ENCODE assay signal across 1 cellular context in genomic region chr5:72955768-72956323, GRCh38.
TF ChIP-seq lines count a peak whose summit lies in the region.

A gene with protein sequence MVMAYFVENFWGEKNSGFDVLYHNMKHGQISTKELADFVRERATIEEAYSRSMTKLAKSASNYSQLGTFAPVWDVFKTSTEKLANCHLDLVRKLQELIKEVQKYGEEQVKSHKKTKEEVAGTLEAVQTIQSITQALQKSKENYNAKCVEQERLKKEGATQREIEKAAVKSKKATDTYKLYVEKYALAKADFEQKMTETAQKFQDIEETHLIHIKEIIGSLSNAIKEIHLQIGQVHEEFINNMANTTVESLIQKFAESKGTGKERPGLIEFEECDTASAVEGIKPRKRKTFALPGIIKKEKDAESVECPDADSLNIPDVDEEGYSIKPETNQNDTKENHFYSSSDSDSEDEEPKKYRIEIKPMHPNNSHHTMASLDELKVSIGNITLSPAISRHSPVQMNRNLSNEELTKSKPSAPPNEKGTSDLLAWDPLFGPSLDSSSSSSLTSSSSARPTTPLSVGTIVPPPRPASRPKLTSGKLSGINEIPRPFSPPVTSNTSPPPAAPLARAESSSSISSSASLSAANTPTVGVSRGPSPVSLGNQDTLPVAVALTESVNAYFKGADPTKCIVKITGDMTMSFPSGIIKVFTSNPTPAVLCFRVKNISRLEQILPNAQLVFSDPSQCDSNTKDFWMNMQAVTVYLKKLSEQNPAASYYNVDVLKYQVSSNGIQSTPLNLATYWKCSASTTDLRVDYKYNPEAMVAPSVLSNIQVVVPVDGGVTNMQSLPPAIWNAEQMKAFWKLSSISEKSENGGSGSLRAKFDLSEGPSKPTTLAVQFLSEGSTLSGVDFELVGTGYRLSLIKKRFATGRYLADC (plus strand): TSS chr5:72956041. CDS start chr5:72956097, 56 bp downstream.

TF ChIP-seq in K562, 482 proteins besides CTCF, POLR2A, EP300 and RAD21 (continued from another document and continues in another):
- TF ChIP-seq E2F8 (IDR thresholded peaks at IDR 0.05; ENCODE audit: low read depth, partially characterized antibody) (no peak), NR2C2 (CRISPR knock-in tag; IDR thresholded peaks at IDR 0.05) (peak; percentile 43; the same call in 1 of the 2 replicates), NR2C2 (tag; IDR thresholded peaks at IDR 0.05) (peak; percentile 77), MYC (IDR thresholded peaks at IDR 0.05; ENCODE audit: low read depth, low read length) (peak; percentile 66), MYC (CRISPR knock-in tag; IDR thresholded peaks at IDR 0.05; ENCODE audit: borderline replicate concordance, low read depth) (no peak), ARID2 (IDR thresholded peaks at IDR 0.05) (no peak), TBP (optimal IDR thresholded peaks at IDR 0.05; ENCODE audit: low read depth, low read length) (peak; percentile 84), TAF9B (IDR thresholded peaks at IDR 0.05; ENCODE audit: partially characterized antibody) (no peak), GTF2E2 (tag; IDR thresholded peaks at IDR 0.05) (peak; percentile 73; the same call in 1 of the 2 replicates), THAP7 (CRISPR knock-in tag; IDR thresholded peaks at IDR 0.05) (no peak), DNMT1 (IDR thresholded peaks at IDR 0.05) (no peak), SRF (CRISPR knock-in tag; IDR thresholded peaks at IDR 0.05) (no peak), TCFL5 (CRISPR knock-in tag; conservative IDR thresholded peaks at IDR 0.05) (no peak), PHF21A (IDR thresholded peaks at IDR 0.05; ENCODE audit: borderline replicate concordance, low read depth) (0 out of 2 replicates have a peak, but pooled peaks have one; percentile 18), KDM2B (CRISPR knock-in tag; IDR thresholded peaks at IDR 0.05) (no peak), SNRNP70 (optimal IDR thresholded peaks at IDR 0.05; ENCODE audit: low read depth, low read length) (no peak), ZNF766 (CRISPR knock-in tag; conservative IDR thresholded peaks at IDR 0.05) (no peak), FOXM1 (IDR thresholded peaks at IDR 0.05; ENCODE audit: low read depth) (no peak), FOXM1 (CRISPR knock-in tag; IDR thresholded peaks at IDR 0.05; ENCODE audit: low read depth) (no peak), ZNF431 (CRISPR knock-in tag; IDR thresholded peaks at IDR 0.05) (no peak; the same call in 1 of the 2 replicates), KAT8 (IDR thresholded peaks at IDR 0.05; ENCODE audit: low read depth) (no peak), HEY1 (CRISPR knock-in tag; IDR thresholded peaks at IDR 0.05; ENCODE audit: borderline replicate concordance) (0 out of 2 replicates have a peak, but pooled peaks have one; percentile 44), SIN3B (IDR thresholded peaks at IDR 0.05; ENCODE audit: low read depth) (no peak), CSDE1 (IDR thresholded peaks at IDR 0.05) (no peak), OTX1 (CRISPR knock-in tag; IDR thresholded peaks at IDR 0.05) (no peak; the same call in 1 of the 2 replicates), CBFB (CRISPR knock-in tag; IDR thresholded peaks at IDR 0.05) (0 out of 2 replicates have a peak, but pooled peaks have one; percentile 17), DMBX1 (CRISPR knock-in tag; IDR thresholded peaks at IDR 0.05; ENCODE audit: borderline replicate concordance) (no peak), ZNF707 (CRISPR knock-in tag; conservative IDR thresholded peaks at IDR 0.05) (no peak), NCOA4 (IDR thresholded peaks at IDR 0.05; ENCODE audit: partially characterized antibody) (no peak), POLR2H (tag; IDR thresholded peaks at IDR 0.05; ENCODE audit: low read depth) (peak; percentile 73), FOXA3 (CRISPR knock-in tag; conservative IDR thresholded peaks at IDR 0.05 in 1 of 2, IDR thresholded peaks at IDR 0.05 in 1 of 2) (peak; percentile 100), HLTF (IDR thresholded peaks at IDR 0.05) (no peak), KAT2B (IDR thresholded peaks at IDR 0.05; ENCODE audit: low read depth, low read length) (no peak), ZNF263 (CRISPR knock-in tag; IDR thresholded peaks at IDR 0.05; ENCODE audit: borderline replicate concordance) (no peak), CEBPG (CRISPR knock-in tag; IDR thresholded peaks at IDR 0.05) (no peak), CEBPG (tag; conservative IDR thresholded peaks at IDR 0.05 in 1 of 2, IDR thresholded peaks at IDR 0.05 in 1 of 2) (no peak), ZNF668 (CRISPR knock-in tag; IDR thresholded peaks at IDR 0.05) (no peak), POLR2AphosphoS2 (IDR thresholded peaks at IDR 0.05; ENCODE audit: low read length) (no peak; the same call in 1 of the 2 replicates), ARHGAP35 (IDR thresholded peaks at IDR 0.05; ENCODE audit: partially characterized antibody) (no peak), PTBP1 (IDR thresholded peaks at IDR 0.05; ENCODE audit: low read depth, low read length) (no peak), CREB5 (CRISPR knock-in tag; IDR thresholded peaks at IDR 0.05) (no peak), HMG20A (CRISPR knock-in tag; conservative IDR thresholded peaks at IDR 0.05) (no peak), CTBP1 (IDR thresholded peaks at IDR 0.05; ENCODE audit: borderline replicate concordance) (peak; percentile 96), NFATC3 (IDR thresholded peaks at IDR 0.05) (no peak), ATF7 (IDR thresholded peaks at IDR 0.05) (peak; percentile 57; the same call in 1 of the 2 replicates), RAD51 (IDR thresholded peaks at IDR 0.05; ENCODE audit: borderline replicate concordance, low read depth) (no peak), RBM15 (IDR thresholded peaks at IDR 0.05; ENCODE audit: insufficient read depth, low read length) (no peak), STAT5B (CRISPR knock-in tag; IDR thresholded peaks at IDR 0.05) (no peak), YY1 (IDR thresholded peaks at IDR 0.05; ENCODE audit: borderline replicate concordance in 1 of 3, control insufficient read depth in 1 of 3, extremely low read depth in 1 of 3, insufficient read depth in 3 of 3, insufficient read length in 1 of 3, insufficient replicate concordance in 2 of 3, low read depth in 1 of 3, low read length in 2 of 3) (peak in 2 of 3 experiments; percentile 44 to 60), ZNF696 (CRISPR knock-in tag; conservative IDR thresholded peaks at IDR 0.05) (no peak), KHSRP (IDR thresholded peaks at IDR 0.05) (no peak), CREM (IDR thresholded peaks at IDR 0.05; ENCODE audit: low read depth) (peak; percentile 70), TAL1 (IDR thresholded peaks at IDR 0.05) (no peak), ZEB2 (IDR thresholded peaks at IDR 0.05) (no peak), CHCHD3 (CRISPR knock-in tag; IDR thresholded peaks at IDR 0.05) (no peak), HDAC6 (IDR thresholded peaks at IDR 0.05; ENCODE audit: low read depth, low read length) (no peak), PHTF2 (CRISPR knock-in tag; IDR thresholded peaks at IDR 0.05) (no peak), ZBED1 (IDR thresholded peaks at IDR 0.05) (no peak), NCOA2 (IDR thresholded peaks at IDR 0.05; ENCODE audit: partially characterized antibody in 2 of 2) (no peak), CHD1 (IDR thresholded peaks at IDR 0.05; ENCODE audit: low read length) (no peak), KAT7 (CRISPR knock-in tag; IDR thresholded peaks at IDR 0.05; ENCODE audit: borderline replicate concordance) (0 out of 2 replicates have a peak, but pooled peaks have one; percentile 92), ZKSCAN8 (CRISPR knock-in tag; IDR thresholded peaks at IDR 0.05) (no peak)
- TF ChIP-seq, protein P1, sequence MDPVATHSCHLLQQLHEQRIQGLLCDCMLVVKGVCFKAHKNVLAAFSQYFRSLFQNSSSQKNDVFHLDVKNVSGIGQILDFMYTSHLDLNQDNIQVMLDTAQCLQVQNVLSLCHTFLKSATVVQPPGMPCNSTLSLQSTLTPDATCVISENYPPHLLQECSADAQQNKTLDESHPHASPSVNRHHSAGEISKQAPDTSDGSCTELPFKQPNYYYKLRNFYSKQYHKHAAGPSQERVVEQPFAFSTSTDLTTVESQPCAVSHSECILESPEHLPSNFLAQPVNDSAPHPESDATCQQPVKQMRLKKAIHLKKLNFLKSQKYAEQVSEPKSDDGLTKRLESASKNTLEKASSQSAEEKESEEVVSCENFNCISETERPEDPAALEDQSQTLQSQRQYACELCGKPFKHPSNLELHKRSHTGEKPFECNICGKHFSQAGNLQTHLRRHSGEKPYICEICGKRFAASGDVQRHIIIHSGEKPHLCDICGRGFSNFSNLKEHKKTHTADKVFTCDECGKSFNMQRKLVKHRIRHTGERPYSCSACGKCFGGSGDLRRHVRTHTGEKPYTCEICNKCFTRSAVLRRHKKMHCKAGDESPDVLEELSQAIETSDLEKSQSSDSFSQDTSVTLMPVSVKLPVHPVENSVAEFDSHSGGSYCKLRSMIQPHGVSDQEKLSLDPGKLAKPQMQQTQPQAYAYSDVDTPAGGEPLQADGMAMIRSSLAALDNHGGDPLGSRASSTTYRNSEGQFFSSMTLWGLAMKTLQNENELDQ (CRISPR knock-in tag; IDR thresholded peaks at IDR 0.05; ENCODE audit: borderline replicate concordance), result no peak
- TF ChIP-seq, protein P2, sequence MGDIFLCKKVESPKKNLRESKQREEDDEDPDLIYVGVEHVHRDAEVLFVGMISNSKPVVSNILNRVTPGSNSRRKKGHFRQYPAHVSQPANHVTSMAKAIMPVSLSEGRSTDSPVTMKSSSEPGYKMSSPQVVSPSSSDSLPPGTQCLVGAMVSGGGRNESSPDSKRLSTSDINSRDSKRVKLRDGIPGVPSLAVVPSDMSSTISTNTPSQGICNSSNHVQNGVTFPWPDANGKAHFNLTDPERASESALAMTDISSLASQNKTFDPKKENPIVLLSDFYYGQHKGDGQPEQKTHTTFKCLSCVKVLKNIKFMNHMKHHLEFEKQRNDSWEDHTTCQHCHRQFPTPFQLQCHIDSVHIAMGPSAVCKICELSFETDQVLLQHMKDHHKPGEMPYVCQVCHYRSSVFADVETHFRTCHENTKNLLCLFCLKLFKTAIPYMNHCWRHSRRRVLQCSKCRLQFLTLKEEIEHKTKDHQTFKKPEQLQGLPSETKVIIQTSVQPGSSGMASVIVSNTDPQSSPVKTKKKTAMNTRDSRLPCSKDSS (IDR thresholded peaks at IDR 0.05; ENCODE audit: low read depth, partially characterized antibody), result no peak
- TF ChIP-seq, protein P3, sequence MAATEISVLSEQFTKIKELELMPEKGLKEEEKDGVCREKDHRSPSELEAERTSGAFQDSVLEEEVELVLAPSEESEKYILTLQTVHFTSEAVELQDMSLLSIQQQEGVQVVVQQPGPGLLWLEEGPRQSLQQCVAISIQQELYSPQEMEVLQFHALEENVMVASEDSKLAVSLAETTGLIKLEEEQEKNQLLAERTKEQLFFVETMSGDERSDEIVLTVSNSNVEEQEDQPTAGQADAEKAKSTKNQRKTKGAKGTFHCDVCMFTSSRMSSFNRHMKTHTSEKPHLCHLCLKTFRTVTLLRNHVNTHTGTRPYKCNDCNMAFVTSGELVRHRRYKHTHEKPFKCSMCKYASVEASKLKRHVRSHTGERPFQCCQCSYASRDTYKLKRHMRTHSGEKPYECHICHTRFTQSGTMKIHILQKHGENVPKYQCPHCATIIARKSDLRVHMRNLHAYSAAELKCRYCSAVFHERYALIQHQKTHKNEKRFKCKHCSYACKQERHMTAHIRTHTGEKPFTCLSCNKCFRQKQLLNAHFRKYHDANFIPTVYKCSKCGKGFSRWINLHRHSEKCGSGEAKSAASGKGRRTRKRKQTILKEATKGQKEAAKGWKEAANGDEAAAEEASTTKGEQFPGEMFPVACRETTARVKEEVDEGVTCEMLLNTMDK (IDR thresholded peaks at IDR 0.05; ENCODE audit: borderline replicate concordance, insufficient read depth, low read depth, low read length, poor library complexity, severe bottlenecking), result peak; percentile 95
- TF ChIP-seq, protein P4, sequence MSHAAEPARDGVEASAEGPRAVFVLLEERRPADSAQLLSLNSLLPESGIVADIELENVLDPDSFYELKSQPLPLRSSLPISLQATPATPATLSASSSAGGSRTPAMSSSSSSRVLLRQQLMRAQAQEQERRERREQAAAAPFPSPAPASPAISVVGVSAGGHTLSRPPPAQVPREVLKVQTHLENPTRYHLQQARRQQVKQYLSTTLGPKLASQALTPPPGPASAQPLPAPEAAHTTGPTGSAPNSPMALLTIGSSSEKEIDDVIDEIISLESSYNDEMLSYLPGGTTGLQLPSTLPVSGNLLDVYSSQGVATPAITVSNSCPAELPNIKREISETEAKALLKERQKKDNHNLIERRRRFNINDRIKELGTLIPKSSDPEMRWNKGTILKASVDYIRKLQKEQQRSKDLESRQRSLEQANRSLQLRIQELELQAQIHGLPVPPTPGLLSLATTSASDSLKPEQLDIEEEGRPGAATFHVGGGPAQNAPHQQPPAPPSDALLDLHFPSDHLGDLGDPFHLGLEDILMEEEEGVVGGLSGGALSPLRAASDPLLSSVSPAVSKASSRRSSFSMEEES (CRISPR knock-in tag; IDR thresholded peaks at IDR 0.05), result no peak
